Comparison of ENCODE assay signal across 16 cellular contexts in genomic region chr16:3661922-3662321, GRCh38.
"Had no signal": no experiment of that assay in that cellular context is flagged by ENCODE, and none has a peak within 500 bp of the region (broad histone marks: within the 10 kb centered on the region; RNA-seq: fewer than 3 reads in every experiment).

No MANE protein-coding gene starts in this region.

- H3K27ac ChIP-seq: epithelial cell of prostate, esophagus muscularis mucosa, gastrocnemius medialis, left ventricle myocardium inferior, neutrophil, tibial artery, upper lobe of left lung, uterus had no signal

- H3K36me3 ChIP-seq: uterus had no signal

- H3K4me3 ChIP-seq: esophagus muscularis mucosa, gastrocnemius medialis, left ventricle myocardium inferior, smooth muscle cell, tibial artery, upper lobe of left lung, uterus had no signal

- H3K27me3 ChIP-seq: esophagus muscularis mucosa, gastrocnemius medialis, neutrophil, tibial artery, upper lobe of left lung, uterus had no signal

- H3K4me1 ChIP-seq: esophagus muscularis mucosa, gastrocnemius medialis, tibial artery, upper lobe of left lung, uterus had no signal

- DNase-seq: effector memory CD8-positive, alpha-beta T cell; gastrocnemius medialis; immature natural killer cell; left ventricle myocardium inferior; mesendoderm; right cardiac atrium; stimulated activated CD4-positive, alpha-beta T cell treated with anti-CD3 and anti-CD28 coated beads, Interleukin-2, amount 100 ng/mL, for 48 hours; tibial artery; upper lobe of left lung; uterus had no signal

- H3K9me3 ChIP-seq: esophagus muscularis mucosa, gastrocnemius medialis, left ventricle myocardium inferior, neutrophil, tibial artery, upper lobe of left lung, uterus had no signal

- ATAC-seq: effector memory CD8-positive, alpha-beta T cell; gastrocnemius medialis; naive thymus-derived CD8-positive, alpha-beta T cell; right cardiac atrium had no signal

- H3K4me2 ChIP-seq: smooth muscle cell had no signal

- FAIRE-seq: keratinocyte had no signal
